ENCODE assay signal across 8 cellular contexts in the genomic region with DNA sequence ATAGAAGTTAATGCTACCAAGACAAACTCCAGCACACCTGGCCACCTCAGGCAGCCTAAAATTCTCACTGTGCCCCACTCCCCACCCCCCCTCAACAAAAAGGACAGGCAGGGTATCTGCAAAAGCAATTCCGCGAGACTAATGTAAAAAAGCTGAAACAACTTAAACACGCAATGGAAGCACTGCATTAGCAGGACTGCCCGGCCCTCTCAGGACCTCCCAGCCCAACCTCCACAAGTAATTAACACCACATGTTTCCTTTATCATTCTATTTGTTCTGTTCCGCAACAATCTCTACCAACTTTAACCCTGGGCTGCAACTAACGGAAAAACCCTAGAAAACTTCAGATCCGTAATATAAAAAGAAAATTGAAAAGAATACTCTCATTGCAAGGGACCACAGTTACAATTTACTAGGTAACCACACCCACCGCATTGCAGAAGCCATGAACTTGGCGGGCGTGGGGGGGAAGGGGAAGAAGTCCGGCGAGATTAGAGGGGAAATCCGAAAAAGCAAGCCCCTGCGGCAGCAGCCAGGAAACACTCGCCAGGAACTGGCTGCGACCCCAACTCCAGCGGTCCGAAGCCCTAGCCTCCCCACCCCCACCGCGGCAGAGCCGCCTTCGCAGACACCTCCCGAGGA. TPM values are rescaled to one million over a fixed set of nuclear protein-coding genes. Genes with fewer than 3 reads are reported as not detected.
DNase-seq lines count a peak whose midpoint lies in the region; ATAC-seq and TF ChIP-seq lines count a peak whose summit lies in the region.

No MANE protein-coding gene starts in this region.

- peaks cover 47% of the 10 kb centered on the region for H3K27me3 Mint-ChIP-seq in T-helper 2 cell treated with Interferon-gamma antibody and Interleukin-4, amounts not matched to agents 5 μg/mL and 100 μg/mL, for 36 hours (ENCODE audit: low read depth)

- H3K36me3 Mint-ChIP-seq in T-helper 2 cell treated with Interferon-gamma antibody and Interleukin-4, amounts not matched to agents 5 μg/mL and 100 μg/mL, for 36 hours (ENCODE audit: low read depth), result no peaks in the 10 kb centered on the region

- no peak for TF ChIP-seq CTCF in left ventricle myocardium inferior (IDR thresholded peaks at IDR 0.05; ENCODE audit: borderline replicate concordance)

- H3K9me3 ChIP-seq in HAP-1 (no peaks in the 10 kb centered on the region), left ventricle myocardium inferior (replicated peaks) (no peaks in the 10 kb centered on the region)

- H3K4me3 ChIP-seq in HAP-1, result peak overlapping the region; percentile 59
- H3K4me3 ChIP-seq in left ventricle myocardium inferior, result peak overlapping the region; percentile 69
- H3K4me3 ChIP-seq in skeletal muscle cell (ENCODE audit: low read depth, low read length), result peak overlapping the region; percentile 74

- H3K27ac Mint-ChIP-seq in T-helper 2 cell treated with Interferon-gamma antibody and Interleukin-4, amounts not matched to agents 5 μg/mL and 100 μg/mL, for 36 hours, result no peak overlapping the region

- H3K4me3 Mint-ChIP-seq in T-helper 2 cell treated with Interferon-gamma antibody and Interleukin-4, amounts not matched to agents 5 μg/mL and 100 μg/mL, for 36 hours, result peak overlapping the region; percentile 38

- H3K9me3 Mint-ChIP-seq in T-helper 2 cell treated with Interferon-gamma antibody and Interleukin-4, amounts not matched to agents 5 μg/mL and 100 μg/mL, for 36 hours, result no peaks in the 10 kb centered on the region

- H3K36me3 ChIP-seq in HAP-1 (replicated peaks) (no peaks in the 10 kb centered on the region), left ventricle myocardium inferior (no peaks in the 10 kb centered on the region)

- ATAC-seq in HG02981 (IDR thresholded peaks at IDR 0.05; ENCODE audit: unreplicated experiment), result no peak
- ATAC-seq in GM18520 (IDR thresholded peaks at IDR 0.05; ENCODE audit: unreplicated experiment), result no peak
- ATAC-seq in GM21390 (IDR thresholded peaks at IDR 0.05; ENCODE audit: unreplicated experiment), result no peak

- in situ Hi-C loops in HAP-1 (cut with MboI; ENCODE audit: low sequenced_read_pairs) (no loop called here), ACHN (cut with HindIII; ENCODE audit: low pct_ligation_motif_present, low pct_unique_long_range_greater_than_20kb, low sequenced_read_pairs) (no loop called here)

- H3K4me1 Mint-ChIP-seq in T-helper 2 cell treated with Interferon-gamma antibody and Interleukin-4, amounts not matched to agents 5 μg/mL and 100 μg/mL, for 36 hours (ENCODE audit: low read depth), result no peaks in the 10 kb centered on the region

- no peaks in the 10 kb centered on the region for H3K27me3 ChIP-seq in HAP-1 (ENCODE audit: low read depth)
- H3K27me3 ChIP-seq in left ventricle myocardium inferior (ENCODE audit: low read depth), result peaks cover 60% of the 10 kb centered on the region

- H3K27ac ChIP-seq in left ventricle myocardium inferior (replicated peaks), result peak overlapping the region; percentile 62

- DNase-seq in HAP-1 (ENCODE audit: low spot score in 2 of 2), result peak; percentile 52 to 73
- DNase-seq in T-helper 2 cell treated with Interferon-gamma antibody and Interleukin-4, amounts not matched to agents 5 μg/mL and 100 μg/mL, for 36 hours (ENCODE audit: low spot score), result no peak
- DNase-seq in left ventricle myocardium inferior, result no peak
- no peak for DNase-seq in skeletal muscle cell (ENCODE audit: low read depth)
- DNase-seq in ACHN, result no peak

- intact Hi-C loops in left ventricle myocardium inferior (cut with micrococcal nuclease), result no loop called here

- peaks cover 39% of the 10 kb centered on the region for H3K4me1 ChIP-seq in HAP-1
- peaks cover 11% of the 10 kb centered on the region for H3K4me1 ChIP-seq in left ventricle myocardium inferior

RNA-seq across cellular contexts. Expression of a gene that starts 1.3 kb away (rescaled TPM):
- total RNA-seq in left ventricle myocardium inferior, result 6.3 TPM

Comparison
In these comparisons a context has a peak if more than half of its experiments do, and no peak if none do; other contexts are left out.
1. DNase-seq: peak in HAP-1 (2 of 2); none in T-helper 2 cell treated with Interferon-gamma antibody and Interleukin-4, amounts not matched to agents 5 μg/mL and 100 μg/mL, for 36 hours (single experiment), left ventricle myocardium inferior (single experiment), skeletal muscle cell (single experiment) and ACHN (single experiment).
2. Peak in every context shown above with its lines, with median percentiles within 50 percentile points of each other: H3K4me3 ChIP-seq.